Comparison of ENCODE assay signal across 1 cellular context in the genomic region with DNA sequence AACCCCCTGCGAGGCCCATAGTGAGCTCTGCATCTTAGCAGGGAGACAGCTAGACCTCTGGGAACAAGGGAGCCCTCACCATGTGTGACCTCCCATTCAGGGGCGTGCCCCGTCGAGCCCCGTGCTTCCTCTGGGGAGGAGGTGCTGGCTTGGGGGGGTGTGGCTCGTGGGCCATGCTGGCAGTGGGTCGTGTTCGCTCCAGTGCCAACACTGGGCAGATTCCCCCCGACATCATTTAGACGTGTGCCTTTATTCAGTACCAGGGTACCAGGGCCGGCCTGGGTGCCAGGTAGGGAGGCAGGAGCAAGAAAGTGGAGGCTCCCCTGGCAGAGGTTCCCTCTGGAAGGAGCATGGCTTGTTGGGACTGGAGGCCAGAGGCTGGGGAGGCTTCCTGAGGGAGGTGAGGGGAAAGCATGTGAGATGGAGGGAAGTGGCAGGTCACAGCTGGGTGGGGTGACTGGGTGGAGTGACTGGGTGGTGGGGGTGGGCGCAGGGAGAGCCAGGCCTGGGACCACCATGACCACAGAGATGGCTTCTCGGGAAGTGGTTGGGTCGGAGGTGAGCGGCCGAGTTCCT.
TF ChIP-seq lines count a peak whose summit lies in the region.

No MANE protein-coding gene starts in this region.

TF ChIP-seq in HCT116, 20 proteins besides CTCF, POLR2A, EP300 and RAD21:
- TF ChIP-seq SIN3A (IDR thresholded peaks at IDR 0.05; ENCODE audit: low read depth) (no peak), CBX3 (IDR thresholded peaks at IDR 0.05; ENCODE audit: low read depth) (no peak), SRF (IDR thresholded peaks at IDR 0.05; ENCODE audit: low read depth) (no peak)
- TF ChIP-seq, protein P1, sequence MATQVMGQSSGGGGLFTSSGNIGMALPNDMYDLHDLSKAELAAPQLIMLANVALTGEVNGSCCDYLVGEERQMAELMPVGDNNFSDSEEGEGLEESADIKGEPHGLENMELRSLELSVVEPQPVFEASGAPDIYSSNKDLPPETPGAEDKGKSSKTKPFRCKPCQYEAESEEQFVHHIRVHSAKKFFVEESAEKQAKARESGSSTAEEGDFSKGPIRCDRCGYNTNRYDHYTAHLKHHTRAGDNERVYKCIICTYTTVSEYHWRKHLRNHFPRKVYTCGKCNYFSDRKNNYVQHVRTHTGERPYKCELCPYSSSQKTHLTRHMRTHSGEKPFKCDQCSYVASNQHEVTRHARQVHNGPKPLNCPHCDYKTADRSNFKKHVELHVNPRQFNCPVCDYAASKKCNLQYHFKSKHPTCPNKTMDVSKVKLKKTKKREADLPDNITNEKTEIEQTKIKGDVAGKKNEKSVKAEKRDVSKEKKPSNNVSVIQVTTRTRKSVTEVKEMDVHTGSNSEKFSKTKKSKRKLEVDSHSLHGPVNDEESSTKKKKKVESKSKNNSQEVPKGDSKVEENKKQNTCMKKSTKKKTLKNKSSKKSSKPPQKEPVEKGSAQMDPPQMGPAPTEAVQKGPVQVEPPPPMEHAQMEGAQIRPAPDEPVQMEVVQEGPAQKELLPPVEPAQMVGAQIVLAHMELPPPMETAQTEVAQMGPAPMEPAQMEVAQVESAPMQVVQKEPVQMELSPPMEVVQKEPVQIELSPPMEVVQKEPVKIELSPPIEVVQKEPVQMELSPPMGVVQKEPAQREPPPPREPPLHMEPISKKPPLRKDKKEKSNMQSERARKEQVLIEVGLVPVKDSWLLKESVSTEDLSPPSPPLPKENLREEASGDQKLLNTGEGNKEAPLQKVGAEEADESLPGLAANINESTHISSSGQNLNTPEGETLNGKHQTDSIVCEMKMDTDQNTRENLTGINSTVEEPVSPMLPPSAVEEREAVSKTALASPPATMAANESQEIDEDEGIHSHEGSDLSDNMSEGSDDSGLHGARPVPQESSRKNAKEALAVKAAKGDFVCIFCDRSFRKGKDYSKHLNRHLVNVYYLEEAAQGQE (IDR thresholded peaks at IDR 0.05; ENCODE audit: low read depth) = no peak
